In genomic region chr13:49124693-49125304, GRCh38 we compare ENCODE assay signal across 17 cellular contexts.
DNase-seq lines count a peak whose midpoint lies in the region; ATAC-seq and TF ChIP-seq lines count a peak whose summit lies in the region.
"Had no signal": no experiment of that assay in that cellular context is flagged by ENCODE, and none has a peak within 500 bp of the region (broad histone marks: within the 10 kb centered on the region; RNA-seq: fewer than 3 reads in every experiment).

No MANE protein-coding gene starts in this region.

- H3K36me3 ChIP-seq in H7 (replicated peaks; ENCODE audit: control insufficient read depth, insufficient read depth, low read length) (no peaks in the 10 kb centered on the region), Peyer's patch (no peaks in the 10 kb centered on the region)
- H3K36me3 ChIP-seq: left ventricle myocardium inferior had no signal

- H3K9me3 Mint-ChIP-seq in activated naive CD4-positive, alpha-beta T cell treated with anti-CD3 and anti-CD28 coated beads, Interleukin-2, amount 50 U/mL, for 24 hours = peaks cover 12% of the 10 kb centered on the region
- H3K9me3 Mint-ChIP-seq in naive B cell = peaks cover 0 to 2% (median 0%) of the 10 kb centered on the region in 7 donors

- peaks cover 20% of the 10 kb centered on the region for H3K4me1 Mint-ChIP-seq in activated naive CD4-positive, alpha-beta T cell treated with anti-CD3 and anti-CD28 coated beads, Interleukin-2, amount 50 U/mL, for 24 hours
- H3K4me1 Mint-ChIP-seq in naive B cell = peaks cover under 1 to 8% (median 5%) of the 10 kb centered on the region in 3 donors

- no peaks in the 10 kb centered on the region for H3K9me3 ChIP-seq in Peyer's patch
- H3K9me3 ChIP-seq: left ventricle myocardium inferior, right atrium auricular region had no signal

- no peak for TF ChIP-seq CTCF in Peyer's patch (IDR thresholded peaks at IDR 0.05)

- H3K4me3 ChIP-seq in H7 (ENCODE audit: insufficient read depth, low read depth, low read length) (no peak overlapping the region), Peyer's patch (no peak overlapping the region)
- H3K4me3 ChIP-seq: BLaER1 treated with 17β-estradiol and CSF1 and Interleukin-3, amounts not matched to agents 10 nM and 100 nM; left ventricle myocardium inferior; right atrium auricular region had no signal

- H3K4me3 Mint-ChIP-seq in activated naive CD4-positive, alpha-beta T cell treated with anti-CD3 and anti-CD28 coated beads, Interleukin-2, amount 50 U/mL, for 24 hours = peak overlapping the region; percentile 50
- peak overlapping the region in 1 of 8 donors; percentile 1 for H3K4me3 Mint-ChIP-seq in naive B cell
- H3K4me3 Mint-ChIP-seq: H9; stimulated activated naive CD8-positive, alpha-beta T cell treated with anti-CD3 and anti-CD28 coated beads, Interleukin-15, amount 100 ng/mL, for 72 hours had no signal

- DNase-seq in activated naive CD4-positive, alpha-beta T cell treated with anti-CD3 and anti-CD28 coated beads, Interleukin-2, amount 50 U/mL, for 16 hours = no peak
- peak; percentile 63 for DNase-seq in dedifferentiated amniotic fluid mesenchymal stem cell (ENCODE audit: extremely low spot score)
- DNase-seq in naive B cell = no peak
- peak; percentile 8 for DNase-seq in stromal cell of bone marrow (ENCODE audit: low read depth)
- DNase-seq in H7 = no peak
- DNase-seq in Peyer's patch = no peak
- DNase-seq: activated CD4-positive, alpha-beta T cell treated with anti-CD3 and anti-CD28 coated beads, Interleukin-2, amount 50 U/mL, for 48 hours; anterior cingulate cortex; H9; left ventricle myocardium inferior; NCI-H1417 treated with DMSO at 0.1 percent for 48 hours; NCI-H82; stimulated activated naive CD8-positive, alpha-beta T cell treated with anti-CD3 and anti-CD28 coated beads, Interleukin-15, amount 100 ng/mL, for 72 hours had no signal

- H3K27ac ChIP-seq in Peyer's patch = no peak overlapping the region
- H3K27ac ChIP-seq: BLaER1 treated with 17β-estradiol and CSF1 and Interleukin-3, amounts not matched to agents 10 nM and 100 nM; left ventricle myocardium inferior; right atrium auricular region had no signal

- H3K27me3 ChIP-seq in H7 (ENCODE audit: control insufficient read depth, insufficient read depth, low read length) (no peaks in the 10 kb centered on the region), Peyer's patch (no peaks in the 10 kb centered on the region)
- H3K27me3 ChIP-seq: BLaER1 treated with 17β-estradiol and CSF1 and Interleukin-3, amounts not matched to agents 10 nM and 100 nM; right atrium auricular region had no signal

- peaks cover 24% of the 10 kb centered on the region for H3K36me3 Mint-ChIP-seq in activated naive CD4-positive, alpha-beta T cell treated with anti-CD3 and anti-CD28 coated beads, Interleukin-2, amount 50 U/mL, for 24 hours
- peaks cover under 1 to 5% of the 10 kb centered on the region in 2 donors for H3K36me3 Mint-ChIP-seq in naive B cell

- H3K4me1 ChIP-seq in Peyer's patch = peaks cover 0 to 6% (median 0%) of the 10 kb centered on the region in 4 donors
- H3K4me1 ChIP-seq: BLaER1 treated with 17β-estradiol and CSF1 and Interleukin-3, amounts not matched to agents 10 nM and 100 nM had no signal

- H3K27ac Mint-ChIP-seq in activated naive CD4-positive, alpha-beta T cell treated with anti-CD3 and anti-CD28 coated beads, Interleukin-2, amount 50 U/mL, for 24 hours = peak overlapping the region; percentile 52
- H3K27ac Mint-ChIP-seq in naive B cell = peak overlapping the region in 4 of 6 donors; percentile 0 to 50 (median 4)
- H3K27ac Mint-ChIP-seq: stimulated activated naive CD8-positive, alpha-beta T cell treated with anti-CD3 and anti-CD28 coated beads, Interleukin-15, amount 100 ng/mL, for 72 hours had no signal

- H3K27me3 Mint-ChIP-seq in activated naive CD4-positive, alpha-beta T cell treated with anti-CD3 and anti-CD28 coated beads, Interleukin-2, amount 50 U/mL, for 24 hours = no peaks in the 10 kb centered on the region
- no peaks in the 10 kb centered on the region for H3K27me3 Mint-ChIP-seq in naive B cell
- H3K27me3 Mint-ChIP-seq: stimulated activated naive CD8-positive, alpha-beta T cell treated with anti-CD3 and anti-CD28 coated beads, Interleukin-15, amount 100 ng/mL, for 72 hours had no signal

- no peak for ATAC-seq in naive B cell (ENCODE audit: low read depth in 2 of 2)
- ATAC-seq in HG03045 (IDR thresholded peaks at IDR 0.05; ENCODE audit: unreplicated experiment) = no peak
- ATAC-seq: stimulated activated naive CD8-positive, alpha-beta T cell treated with anti-CD3 and anti-CD28 coated beads, Interleukin-15, amount 100 ng/mL, for 72 hours had no signal

- no peak for TF ChIP-seq POLR2A in Peyer's patch (IDR thresholded peaks at IDR 0.05)

Comparison
In these comparisons a context has a peak if more than half of its experiments do, and no peak if none do; other contexts are left out.
1. DNase-seq: peak in dedifferentiated amniotic fluid mesenchymal stem cell (single experiment) and stromal cell of bone marrow (single experiment); none in activated naive CD4-positive, alpha-beta T cell treated with anti-CD3 and anti-CD28 coated beads, Interleukin-2, amount 50 U/mL, for 16 hours (single experiment), naive B cell (single experiment), H7 (single experiment) and Peyer's patch (0 of 3).